ENCODE assay signal across 10 cellular contexts in genomic region chr11:72792437-72793021, GRCh38. TPM values are rescaled to one million over a fixed set of nuclear protein-coding genes. Genes with fewer than 3 reads are reported as not detected.
DNase-seq lines count a peak whose midpoint lies in the region; TF ChIP-seq lines count a peak whose summit lies in the region.
"Had no signal": no experiment of that assay in that cellular context is flagged by ENCODE, and none has a peak within 500 bp of the region (broad histone marks: within the 10 kb centered on the region; RNA-seq: fewer than 3 reads in every experiment).

No MANE protein-coding gene starts in this region.

- no peak overlapping the region for H3K9ac ChIP-seq in colonic mucosa (ENCODE audit: low read depth in 2 of 2, low read length in 2 of 2)

- DNase-seq in CD14-positive monocyte (ENCODE audit: low spot score) (no peak), HFFc6 (no peak), colonic mucosa (no peak), osteocyte (ENCODE audit: extremely low spot score, unreplicated experiment) (no peak), G401 (ENCODE audit: low spot score) (no peak), activated gamma-delta T cell treated with Interleukin-2 at 50 U/mL for 16 hours (no peak), NCI-H2029 (lab: John Stamatoyannopoulos, UW) (no peak), KG1 (lab: John Stamatoyannopoulos, UW) (no peak)
- DNase-seq: GDM1, NCI-H1092 had no signal

- H3K27ac Mint-ChIP-seq in CD14-positive monocyte (peak overlapping the region; percentile 96 to 100 (median 99)), HFFc6 (peak overlapping the region; percentile 96; the same call in 1 of the 2 replicates), osteocyte (ENCODE audit: unreplicated experiment) (peak overlapping the region; percentile 99)

- no peak for TF ChIP-seq CTCF in CD14-positive monocyte (IDR thresholded peaks at IDR 0.05)
- TF ChIP-seq CTCF in HFFc6 (IDR thresholded peaks at IDR 0.05) = no peak
- no peak for TF ChIP-seq CTCF in colonic mucosa (IDR thresholded peaks at IDR 0.05)
- TF ChIP-seq CTCF in osteocyte (IDR thresholded peaks at IDR 0.05) = no peak

- no peaks in the 10 kb centered on the region for H3K9me3 ChIP-seq in colonic mucosa

- peaks cover 0 to 4% of the 10 kb centered on the region in 2 donors for H3K36me3 Mint-ChIP-seq in CD14-positive monocyte
- no peaks in the 10 kb centered on the region for H3K36me3 Mint-ChIP-seq in HFFc6 (ENCODE audit: low read depth)
- no peaks in the 10 kb centered on the region for H3K36me3 Mint-ChIP-seq in osteocyte (ENCODE audit: unreplicated experiment)

- intact Hi-C loops in CD14-positive monocyte (cut with micrococcal nuclease) = loop anchor here in 1 of 2 donors (5.0 kb wide), 1 partner anchor 55 kb away; no protein-coding TSS in a partner anchor
- intact Hi-C loops in colonic mucosa (cut with DNase I) = loop anchor here (2.0 kb wide), 1 partner anchor 68 kb away; no protein-coding TSS in a partner anchor

- H3K4me3 ChIP-seq in colonic mucosa = no peak overlapping the region

- H3K9me3 Mint-ChIP-seq in CD14-positive monocyte = peaks cover 0 to 8% (median 4%) of the 10 kb centered on the region in 7 donors
- no peaks in the 10 kb centered on the region; the same call in 1 of the 2 replicates for H3K9me3 Mint-ChIP-seq in HFFc6
- H3K9me3 Mint-ChIP-seq in osteocyte (ENCODE audit: unreplicated experiment) = no peaks in the 10 kb centered on the region

- H3K27me3 Mint-ChIP-seq in CD14-positive monocyte (ENCODE audit: low read depth in 3 of 3) = peaks cover 0 to 3% (median 2%) of the 10 kb centered on the region in 3 donors
- peaks cover 2% of the 10 kb centered on the region for H3K27me3 Mint-ChIP-seq in HFFc6 (ENCODE audit: insufficient read depth)
- H3K27me3 Mint-ChIP-seq in osteocyte (ENCODE audit: unreplicated experiment) = no peaks in the 10 kb centered on the region

- peak overlapping the region; percentile 90 for H3K27ac ChIP-seq in colonic mucosa

- H3K4me3 Mint-ChIP-seq in CD14-positive monocyte = no peak overlapping the region
- H3K4me3 Mint-ChIP-seq in HFFc6 = no peak overlapping the region
- H3K4me3 Mint-ChIP-seq in osteocyte (ENCODE audit: unreplicated experiment) = peak overlapping the region; percentile 14

- H3K4me1 ChIP-seq in colonic mucosa = peaks cover 19% of the 10 kb centered on the region

- no peaks in the 10 kb centered on the region for H3K27me3 ChIP-seq in colonic mucosa

- H3K4me1 Mint-ChIP-seq in CD14-positive monocyte = peaks cover 53% of the 10 kb centered on the region
- peaks cover 49% of the 10 kb centered on the region for H3K4me1 Mint-ChIP-seq in HFFc6 (ENCODE audit: low read depth)
- H3K4me1 Mint-ChIP-seq in osteocyte (ENCODE audit: unreplicated experiment) = peaks cover 37% of the 10 kb centered on the region

- H3K36me3 ChIP-seq in colonic mucosa = no peaks in the 10 kb centered on the region

- in situ Hi-C loops in G401 (cut with HindIII; ENCODE audit: low sequenced_read_pairs) = no loop called here

RNA-seq across cellular contexts. Expression of gene STARD10, which starts 1.3 kb away (rescaled TPM):
- polyA plus RNA-seq in CD14-positive monocyte = 10 to 100 TPM; 13.6 to 15.4 TPM
- 10 to 100 TPM; 10.8 to 16.9 (median 15.8) TPM for total RNA-seq in HFFc6 (2021; fragmentation: NEBNext Ultra II Directional; extraction: Animal tissue kit (Norgen Biotek cat#: 25700))
- total RNA-seq in colonic mucosa (100 to 1,000 TPM; 519 to 905 TPM), osteocyte (27.7 and 35.3 TPM in 2 replicates)
- total RNA-seq in G401 (2014; rRNA removed; shearing (Covaris generic)) = 68.8 and 74.1 TPM in 2 replicates

RNA-seq across cellular contexts. Expression of gene ATG16L2, which starts 21.7 kb away (rescaled TPM):
- polyA plus RNA-seq in CD14-positive monocyte = 10 to 100 TPM; 36.9 to 46.8 TPM
- 1 to 10 TPM; 5.4 to 9.5 (median 7.6) TPM for total RNA-seq in HFFc6 (2021; fragmentation: NEBNext Ultra II Directional; extraction: Animal tissue kit (Norgen Biotek cat#: 25700))
- total RNA-seq in colonic mucosa (10 to 100 TPM; 43.5 to 51.3 TPM), osteocyte (17.1 and 18.2 TPM in 2 replicates)
- 10.0 and 11.6 TPM in 2 replicates for total RNA-seq in G401 (2014; rRNA removed; shearing (Covaris generic))

RNA-seq across cellular contexts. Expression of gene ARAP1, which starts 40.3 kb away (rescaled TPM):
- polyA plus RNA-seq in CD14-positive monocyte = 10 to 100 TPM; 48.7 to 79.0 TPM
- total RNA-seq in HFFc6 (2021; fragmentation: NEBNext Ultra II Directional; extraction: Animal tissue kit (Norgen Biotek cat#: 25700)) = 10 to 100 TPM; 42.5 to 49.0 (median 46.8) TPM
- total RNA-seq in colonic mucosa (10 to 100 TPM; 70.4 to 89.8 TPM), osteocyte (61.9 and 64.2 TPM in 2 replicates)
- 89.9 and 113 TPM in 2 replicates for total RNA-seq in G401 (2014; rRNA removed; shearing (Covaris generic))
